8 cellular contexts compared by ENCODE assay signal in genomic region chr14:77615231-77616132, GRCh38. TPM values are rescaled to one million over a fixed set of nuclear protein-coding genes. Genes with fewer than 3 reads are reported as not detected.
A peak's percentile ranks its signal among the peaks of the same experiment; 100 is the strongest.
DNase-seq lines count a peak whose midpoint lies in the region; ATAC-seq, FAIRE-seq and TF ChIP-seq lines count a peak whose summit lies in the region.

No MANE protein-coding gene starts in this region.

- TF ChIP-seq CTCF in RWPE1 (conservative IDR thresholded peaks at IDR 0.05; ENCODE audit: low read depth), result no peak
- no peak for TF ChIP-seq CTCF in bronchial epithelial cell (IDR thresholded peaks at IDR 0.05; ENCODE audit: insufficient read depth, low read length, severe bottlenecking)
- TF ChIP-seq CTCF in suprapubic skin (IDR thresholded peaks at IDR 0.05), result no peak

- peaks cover 40% of the 10 kb centered on the region for H3K4me1 ChIP-seq in suprapubic skin

- H3K27me3 ChIP-seq in bronchial epithelial cell (ENCODE audit: control insufficient read depth, insufficient read depth, low read length) (no peaks in the 10 kb centered on the region), suprapubic skin (no peaks in the 10 kb centered on the region)

- CTCF ChIA-PET in RWPE1 (lab: Yijun Ruan, JAX), result interaction anchor here (0.6 kb wide), 1 partner anchor 894 kb away, joined by 6 read pairs; no protein-coding TSS in a partner anchor

- H3K9me3 ChIP-seq in suprapubic skin, result no peaks in the 10 kb centered on the region

- 4% methylated on average over 16 of the region's 17 CpGs for WGBS in suprapubic skin

- POLR2A ChIA-PET in RWPE1 (lab: Yijun Ruan, JAX; ENCODE audit: low non-redundant PET), result interaction anchor here (0.6 to 0.7 kb wide), 2 partner anchors 63 to 509 kb away, joined by 4 to 5 read pairs; no protein-coding TSS in a partner anchor

- no peak for TF ChIP-seq EP300 in suprapubic skin (IDR thresholded peaks at IDR 0.05)

- no peak for FAIRE-seq in bronchial epithelial cell (lab: Jason Lieb, UNC)

- peak overlapping the region; percentile 75 for H3K4me3 ChIP-seq in bronchial epithelial cell (ENCODE audit: low read depth, low read length)
- peak overlapping the region; percentile 85 for H3K4me3 ChIP-seq in suprapubic skin

- no peak for TF ChIP-seq POLR2A in suprapubic skin (IDR thresholded peaks at IDR 0.05)

- peak overlapping the region; percentile 88 for H3K27ac ChIP-seq in RWPE1
- peak overlapping the region; percentile 83 for H3K27ac ChIP-seq in suprapubic skin

- no peak for ATAC-seq in HG02798 (IDR thresholded peaks at IDR 0.05; ENCODE audit: poor library complexity, unreplicated experiment)

- no peaks in the 10 kb centered on the region for H3K36me3 ChIP-seq in bronchial epithelial cell (ENCODE audit: control insufficient read depth, insufficient read depth, low read length)
- no peaks in the 10 kb centered on the region for H3K36me3 ChIP-seq in suprapubic skin

- DNase-seq in activated naive CD4-positive, alpha-beta T cell treated with Interleukin-2 at 50 U/mL for 16 hours, result peak; percentile 12
- no peak for DNase-seq in activated naive CD4-positive, alpha-beta T cell (lab: John Stamatoyannopoulos, UW)
- DNase-seq in RWPE1 (ENCODE audit: low spot score), result no peak
- DNase-seq in bronchial epithelial cell (ENCODE audit: low read depth), result peak; percentile 71
- DNase-seq in lung microvascular endothelial cell (ENCODE audit: low read depth in 2 of 2), result peak; percentile 28 to 50
- DNase-seq in suprapubic skin (ENCODE audit: low spot score in 2 of 2), result no peak
- DNase-seq in HuH-7 (ENCODE audit: low spot score), result no peak

RNA-seq across cellular contexts. Expression of gene SPTLC2, which starts 1.0 kb away (rescaled TPM):
- total RNA-seq in bronchial epithelial cell (26.8 and 31.9 TPM in 2 replicates), lung microvascular endothelial cell (42.3 and 62.3 TPM in 2 replicates), suprapubic skin (10 to 100 TPM; 18.9 to 24.6 (median 22.8) TPM)

Comparison
In these comparisons a context has a peak if more than half of its experiments do, and no peak if none do; other contexts are left out.
1. DNase-seq: peak in activated naive CD4-positive, alpha-beta T cell treated with Interleukin-2 at 50 U/mL for 16 hours (single experiment), bronchial epithelial cell (single experiment) and lung microvascular endothelial cell (2 of 2); none in activated naive CD4-positive, alpha-beta T cell (0 of 4), RWPE1 (single experiment), suprapubic skin (0 of 2) and HuH-7 (single experiment).